ENCODE assay signal across 4 cellular contexts in the genomic region with DNA sequence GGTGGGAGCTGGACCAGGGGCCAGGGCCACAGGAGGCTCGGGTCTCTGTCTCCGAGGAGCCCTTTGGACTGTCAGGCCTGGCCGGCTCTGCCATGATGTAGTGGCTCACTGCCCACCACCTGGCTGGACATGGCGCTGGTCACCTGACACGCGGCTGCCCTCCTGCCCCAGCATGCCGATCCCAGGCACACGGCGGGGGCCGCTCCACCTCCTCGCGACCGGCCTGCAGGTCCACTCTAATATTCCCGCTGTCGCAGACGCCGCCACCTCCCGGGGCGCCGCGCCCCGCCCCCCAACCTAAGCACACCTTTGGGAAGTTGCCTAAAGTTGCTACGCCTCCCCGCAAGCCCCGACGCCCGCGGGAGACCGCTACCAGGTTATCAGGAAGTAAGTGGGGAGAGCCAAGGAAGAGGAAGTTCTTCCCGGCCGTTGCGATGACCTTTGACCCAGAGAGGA. TPM values are rescaled to one million over a fixed set of nuclear protein-coding genes. Genes with fewer than 3 reads are reported as not detected.
"Had no signal": no experiment of that assay in that cellular context is flagged by ENCODE, and none has a peak within 500 bp of the region (broad histone marks: within the 10 kb centered on the region; RNA-seq: fewer than 3 reads in every experiment).

A gene (minus strand): TSS at position 406 of the 456 bp plus-strand sequence. CDS start 58,298 bp downstream, outside the sequence.

RNA-seq across cellular contexts. Expression of the gene that starts here (rescaled TPM):
- total RNA-seq: LHCN-M2, M059J, MCF 10A, NCI-H460 had no signal
